Comparison of ENCODE assay signal across 8 cellular contexts in the genomic region with DNA sequence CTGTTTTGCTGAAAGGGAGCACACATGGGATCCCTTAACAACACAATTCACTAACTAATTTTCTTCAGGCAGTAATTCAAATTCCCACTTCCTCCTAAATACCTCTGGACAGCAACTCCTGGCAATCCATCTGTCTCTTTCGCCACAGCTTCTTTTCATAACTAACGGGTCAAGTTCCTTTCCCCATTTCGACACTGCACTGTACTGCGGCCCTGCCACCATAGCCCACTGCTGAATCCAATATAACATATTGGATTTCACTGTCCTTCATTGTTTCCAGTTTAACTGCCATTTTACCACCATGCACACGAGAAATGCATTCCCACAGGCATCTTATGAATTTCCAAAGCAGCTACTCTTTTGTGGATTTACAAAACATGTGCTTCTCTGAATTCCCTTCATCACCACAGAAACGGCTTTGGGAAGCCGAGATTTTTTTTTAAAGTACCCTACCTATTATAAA. TPM values are rescaled to one million over a fixed set of nuclear protein-coding genes. Genes with fewer than 3 reads are reported as not detected.
DNase-seq lines count a peak whose midpoint lies in the region; ATAC-seq lines count a peak whose summit lies in the region.

No MANE protein-coding gene starts in this region.

- peak; percentile 68 for DNase-seq in EL
- peak; percentile 23 for DNase-seq in NCI-H1092 (lab: John Stamatoyannopoulos, UW)
- DNase-seq in amniotic epithelial cell (ENCODE audit: low read depth), result peak; percentile 80
- DNase-seq in activated CD8-positive, alpha-beta memory T cell treated with anti-CD3 and anti-CD28 coated beads, Interleukin-2, amount 50 U/mL, for 48 hours, result no peak
- DNase-seq in naive thymus-derived CD8-positive, alpha-beta T cell, result no peak

- H3K4me3 ChIP-seq in iPS-15b (ENCODE audit: low read depth, low read length), result peak overlapping the region; percentile 77
- peak overlapping the region; percentile 49 to 87 (median 80) for H3K4me3 ChIP-seq in subcutaneous abdominal adipose tissue (ENCODE audit: low read depth in 1 of 5, low read length in 5 of 5)

- no peak overlapping the region for H3K27ac Mint-ChIP-seq in naive thymus-derived CD8-positive, alpha-beta T cell

- H3K27me3 ChIP-seq in iPS-15b (ENCODE audit: control insufficient read depth, insufficient read depth, low read length) (no peaks in the 10 kb centered on the region), subcutaneous abdominal adipose tissue (ENCODE audit: control insufficient read depth in 5 of 5, insufficient read depth in 4 of 5, low read length in 5 of 5) (no peaks in the 10 kb centered on the region)

- H3K4me1 ChIP-seq in iPS-15b (ENCODE audit: control insufficient read depth, insufficient read depth, low read length) (peaks cover 6% of the 10 kb centered on the region), subcutaneous abdominal adipose tissue (ENCODE audit: control insufficient read depth in 5 of 5, insufficient read depth in 5 of 5, low read length in 5 of 5) (peaks cover 0 to 38% (median 34%) of the 10 kb centered on the region in 5 donors)

- H3K9ac ChIP-seq in iPS-15b (ENCODE audit: low read depth, low read length), result no peak overlapping the region
- H3K9ac ChIP-seq in subcutaneous abdominal adipose tissue (ENCODE audit: low read length in 5 of 5), result peak overlapping the region; percentile 59 to 86 (median 82)

- POLR2A ChIA-PET in naive thymus-derived CD8-positive, alpha-beta T cell (lab: Charles Lee), result interaction anchor here (0.6 to 3.5 kb wide), 7 partner anchors 24 to 958 kb away, joined by 3 to 33 read pairs (median 8); a partner anchor contains a TSS

- H3K9me3 Mint-ChIP-seq in naive thymus-derived CD8-positive, alpha-beta T cell, result no peaks in the 10 kb centered on the region

- H3K9me3 ChIP-seq in iPS-15b (ENCODE audit: control insufficient read depth, insufficient read depth, low read length) (no peaks in the 10 kb centered on the region), subcutaneous abdominal adipose tissue (ENCODE audit: control insufficient read depth in 5 of 5, low read length in 5 of 5) (no peaks in the 10 kb centered on the region)

- peaks cover 11 to 39% (median 30%) of the 10 kb centered on the region in 4 donors for H3K4me1 Mint-ChIP-seq in naive thymus-derived CD8-positive, alpha-beta T cell

- ATAC-seq in GM19463 (IDR thresholded peaks at IDR 0.05; ENCODE audit: unreplicated experiment), result no peak
- ATAC-seq in naive thymus-derived CD8-positive, alpha-beta T cell, result no peak

- H3K36me3 ChIP-seq in iPS-15b (ENCODE audit: control insufficient read depth, insufficient read depth, low read length) (no peaks in the 10 kb centered on the region), subcutaneous abdominal adipose tissue (ENCODE audit: control insufficient read depth in 5 of 5, insufficient read depth in 5 of 5, low read length in 5 of 5) (no peaks in the 10 kb centered on the region)

- H3K36me3 Mint-ChIP-seq in naive thymus-derived CD8-positive, alpha-beta T cell, result no peaks in the 10 kb centered on the region

- H3K4me3 Mint-ChIP-seq in naive thymus-derived CD8-positive, alpha-beta T cell, result no peak overlapping the region

- peak overlapping the region; percentile 91 for H3K27ac ChIP-seq in subcutaneous abdominal adipose tissue (ENCODE audit: low read depth, low read length)

- no peaks in the 10 kb centered on the region for H3K27me3 Mint-ChIP-seq in naive thymus-derived CD8-positive, alpha-beta T cell

RNA-seq across cellular contexts. Expression of a gene that starts 1.4 kb away (rescaled TPM):
- 10 to 100 TPM; 29.8 to 31.7 TPM for total RNA-seq in naive thymus-derived CD8-positive, alpha-beta T cell
- polyA plus RNA-seq in naive thymus-derived CD8-positive, alpha-beta T cell, result 10 to 100 TPM in 1 of 3 donors, 1 to 10 TPM in 2; 7.4 to 10.8 (median 9.3) TPM

RNA-seq across cellular contexts. Expression of a gene that starts 34.8 kb away (rescaled TPM):
- total RNA-seq in naive thymus-derived CD8-positive, alpha-beta T cell, result 1,000 to 10,000 TPM; 2,574 to 2,591 TPM
- 1,000 to 10,000 TPM; 2,314 to 2,962 (median 2,356) TPM for polyA plus RNA-seq in naive thymus-derived CD8-positive, alpha-beta T cell

Comparison
In these comparisons a context has a peak if more than half of its experiments do, and no peak if none do; other contexts are left out.
1. DNase-seq: peak in EL (single experiment), NCI-H1092 (single experiment) and amniotic epithelial cell (single experiment); none in activated CD8-positive, alpha-beta memory T cell treated with anti-CD3 and anti-CD28 coated beads, Interleukin-2, amount 50 U/mL, for 48 hours (single experiment) and naive thymus-derived CD8-positive, alpha-beta T cell (0 of 10).